Comparison of ENCODE assay signal across 3 cellular contexts in genomic region chr22:29670615-29671014, GRCh38.
TF ChIP-seq lines count a peak whose summit lies in the region.

No MANE protein-coding gene starts in this region.

TF ChIP-seq in GM23338, 12 proteins besides CTCF, POLR2A, EP300 and RAD21 (continued from another document and continues in another):
- no peak for TF ChIP-seq ZNF114 (CRISPR knock-in tag; IDR thresholded peaks at IDR 0.05)
- TF ChIP-seq STAT1 (IDR thresholded peaks at IDR 0.05; ENCODE audit: unreplicated experiment) = no peak
- TF ChIP-seq EZH2phosphoT487 (IDR thresholded peaks at IDR 0.05; ENCODE audit: unreplicated experiment) = no peak
- TF ChIP-seq ZNF331 (CRISPR knock-in tag; IDR thresholded peaks at IDR 0.05; ENCODE audit: low read depth) = no peak
- TF ChIP-seq ETS1 (IDR thresholded peaks at IDR 0.05) = no peak
- TF ChIP-seq REST (IDR thresholded peaks at IDR 0.05; ENCODE audit: unreplicated experiment) = no peak
- TF ChIP-seq POLR2AphosphoS5 (IDR thresholded peaks at IDR 0.05; ENCODE audit: low read depth) = no peak
- no peak for TF ChIP-seq EZH2 (IDR thresholded peaks at IDR 0.05; ENCODE audit: low read depth, unreplicated experiment)

TF ChIP-seq in WTC11, 78 proteins besides CTCF, POLR2A, EP300 and RAD21 (continued from another document):
- TF ChIP-seq IRF1 (CRISPR knock-in tag; IDR thresholded peaks at IDR 0.05) = no peak
- TF ChIP-seq SP1 (CRISPR knock-in tag; conservative IDR thresholded peaks at IDR 0.05) = no peak
- no peak for TF ChIP-seq E2F4 (CRISPR knock-in tag; IDR thresholded peaks at IDR 0.05; ENCODE audit: borderline replicate concordance, low read depth)
- TF ChIP-seq NFYB (CRISPR knock-in tag; conservative IDR thresholded peaks at IDR 0.05; ENCODE audit: low read depth) = no peak
TF ChIP-seq in WTC11: peak in this region for 0.

TF ChIP-seq in neural cell, 6 proteins besides CTCF, POLR2A, EP300 and RAD21 (continued from another document):
- no peak for TF ChIP-seq SMC3 (conservative IDR thresholded peaks at IDR 0.05; ENCODE audit: poor library complexity)
- TF ChIP-seq REST (IDR thresholded peaks at IDR 0.05; ENCODE audit: borderline replicate concordance) = no peak
TF ChIP-seq in neural cell: peak in this region for 1.
